In genomic region chr10:11886138-11886474, GRCh38 we compare ENCODE assay signal across 20 cellular contexts.
"Had no signal": no experiment of that assay in that cellular context is flagged by ENCODE, and none has a peak within 500 bp of the region (broad histone marks: within the 10 kb centered on the region; RNA-seq: fewer than 3 reads in every experiment).

No MANE protein-coding gene starts in this region.

- H3K27ac ChIP-seq: body of pancreas, gastrocnemius medialis, skin epidermis, upper lobe of right lung had no signal

- H3K27me3 ChIP-seq: body of pancreas, gastrocnemius medialis, upper lobe of right lung had no signal

- H3K9me3 Mint-ChIP-seq: activated B cell treated with CpG ODN at 0.5 μM for 24 hours; activated naive CD4-positive, alpha-beta T cell treated with anti-CD3 and anti-CD28 coated beads, Interleukin-2, amount 50 U/mL, for 72 hours; central memory CD8-positive, alpha-beta T cell; effector memory CD8-positive, alpha-beta T cell; natural killer cell had no signal

- H3K9me3 ChIP-seq: body of pancreas, gastrocnemius medialis, upper lobe of right lung had no signal

- H3K27me3 Mint-ChIP-seq: activated B cell treated with CpG ODN at 0.5 μM for 24 hours; central memory CD8-positive, alpha-beta T cell; effector memory CD8-positive, alpha-beta T cell had no signal

- H3K36me3 Mint-ChIP-seq: activated naive CD4-positive, alpha-beta T cell treated with anti-CD3 and anti-CD28 coated beads, Interleukin-2, amount 50 U/mL, for 72 hours; natural killer cell had no signal

- H3K27ac Mint-ChIP-seq: activated B cell treated with CpG ODN at 0.5 μM for 24 hours; activated CD8-positive, alpha-beta T cell treated with anti-CD3 and anti-CD28 coated beads, Interleukin-2, amount 10 ng/mL, durations not matched to agents 7 days and 5 days; effector memory CD8-positive, alpha-beta T cell; natural killer cell had no signal

- DNase-seq: activated B cell treated with CpG ODN at 0.5 μM for 24 hours; activated CD4-positive, alpha-beta T cell treated with anti-CD3 and anti-CD28 coated beads for 48 hours; activated CD8-positive, alpha-beta memory T cell treated with anti-CD3 and anti-CD28 coated beads, Interleukin-2, amount 50 U/mL, for 4 hours; activated CD8-positive, alpha-beta T cell treated with anti-CD3 and anti-CD28 coated beads, Interleukin-2, amount 10 ng/mL, durations not matched to agents 7 days and 5 days; activated gamma-delta T cell; activated T-cell treated with anti-CD3 and anti-CD28 coated beads, Interleukin-2, amount 50 U/mL, for 48 hours; body of pancreas; dermis blood vessel endothelial cell; effector memory CD8-positive, alpha-beta T cell; gastrocnemius medialis; mesenchymal stem cell; natural killer cell; nucleus accumbens; retina; stimulated activated CD4-positive, alpha-beta T cell treated with anti-CD3 and anti-CD28 coated beads, Interleukin-4, amount 100 ng/mL, for 24 hours; stimulated activated naive CD4-positive, alpha-beta T cell treated with Interleukin-2 at 50 U/mL for 16 hours had no signal

- ATAC-seq: activated CD8-positive, alpha-beta T cell treated with anti-CD3 and anti-CD28 coated beads, Interleukin-2, amount 10 ng/mL, durations not matched to agents 7 days and 5 days; activated naive CD4-positive, alpha-beta T cell treated with anti-CD3 and anti-CD28 coated beads, Interleukin-2, amount 50 U/mL, for 72 hours; body of pancreas; effector memory CD8-positive, alpha-beta T cell; natural killer cell; upper lobe of right lung had no signal

- H3K4me3 Mint-ChIP-seq: activated B cell treated with CpG ODN at 0.5 μM for 24 hours; activated CD8-positive, alpha-beta T cell treated with anti-CD3 and anti-CD28 coated beads, Interleukin-2, amount 10 ng/mL, durations not matched to agents 7 days and 5 days; central memory CD8-positive, alpha-beta T cell; effector memory CD8-positive, alpha-beta T cell; natural killer cell had no signal

- H3K4me1 ChIP-seq: gastrocnemius medialis, upper lobe of right lung had no signal
